Comparison of ENCODE assay signal across 14 cellular contexts in the genomic region with DNA sequence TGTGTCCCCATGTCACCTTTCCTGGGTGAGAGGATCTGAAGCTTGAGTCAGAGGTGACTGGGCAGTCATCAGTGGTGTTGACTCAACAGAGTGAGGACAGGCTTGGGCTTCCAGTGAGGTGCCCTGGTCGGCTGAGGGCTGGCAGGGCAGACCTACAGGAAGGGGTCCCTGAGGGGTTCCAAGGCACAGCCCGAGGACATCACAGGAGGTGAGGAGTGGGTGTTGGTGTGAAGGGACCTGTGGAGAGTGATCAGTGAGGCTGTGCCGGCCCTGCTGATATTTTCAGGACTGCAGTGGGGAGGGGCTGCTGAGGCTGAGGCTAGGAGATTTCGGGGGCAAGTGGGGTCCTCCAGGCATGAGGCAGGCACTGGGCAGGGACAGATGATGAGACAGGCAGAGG.
A peak's percentile ranks its signal among the peaks of the same experiment; 100 is the strongest.
DNase-seq lines count a peak whose midpoint lies in the region; ATAC-seq and TF ChIP-seq lines count a peak whose summit lies in the region.
"Had no signal": no experiment of that assay in that cellular context is flagged by ENCODE, and none has a peak within 500 bp of the region (broad histone marks: within the 10 kb centered on the region; RNA-seq: fewer than 3 reads in every experiment).

No MANE protein-coding gene starts in this region.

- no peaks in the 10 kb centered on the region for H3K36me3 Mint-ChIP-seq in CD14-positive monocyte
- no peaks in the 10 kb centered on the region for H3K36me3 Mint-ChIP-seq in central memory CD8-positive, alpha-beta T cell (ENCODE audit: insufficient read depth)

- H3K4me3 Mint-ChIP-seq in CD14-positive monocyte, result no peak overlapping the region
- no peak overlapping the region for H3K4me3 Mint-ChIP-seq in central memory CD8-positive, alpha-beta T cell
- H3K4me3 Mint-ChIP-seq: B cell; CD4-positive, alpha-beta T cell; H9 had no signal

- ATAC-seq in central memory CD8-positive, alpha-beta T cell (replicated peaks; ENCODE audit: extremely low read depth, poor library complexity, severe bottlenecking), result no peak

- no peaks in the 10 kb centered on the region for H3K36me3 ChIP-seq in mesenchymal stem cell (ENCODE audit: control insufficient read depth in 1 of 2, insufficient read depth in 2 of 2, low read depth in 1 of 2, low read length in 2 of 2)

- H3K18ac ChIP-seq in mesenchymal stem cell (ENCODE audit: low read depth in 1 of 2, low read length in 2 of 2), result no peak overlapping the region

- WGBS in mesenchymal stem cell, result 56% methylated on average over 4 of the region's 4 CpGs

- no peak overlapping the region for H4K8ac ChIP-seq in mesenchymal stem cell (ENCODE audit: low read length)

- H3K4me3 ChIP-seq in mesenchymal stem cell (ENCODE audit: insufficient read depth in 1 of 2, low read depth in 1 of 2, low read length in 2 of 2), result no peak overlapping the region
- no peak overlapping the region for H3K4me3 ChIP-seq in foreskin fibroblast (ENCODE audit: low read depth in 1 of 2, low read length in 2 of 2)
- H3K4me3 ChIP-seq: BLaER1 treated with 17β-estradiol and CSF1 and Interleukin-3, amounts not matched to agents 10 nM and 100 nM had no signal

- H3K4me2 ChIP-seq in mesenchymal stem cell (ENCODE audit: low read length, poor library complexity, severe bottlenecking), result no peak overlapping the region
- H3K4me2 ChIP-seq: BLaER1 treated with 17β-estradiol and CSF1 and Interleukin-3, amounts not matched to agents 10 nM and 100 nM had no signal

- H3K27me3 Mint-ChIP-seq in CD14-positive monocyte (ENCODE audit: low read depth in 3 of 3), result peaks cover 0 to 8% (median 2%) of the 10 kb centered on the region in 3 donors
- H3K27me3 Mint-ChIP-seq in central memory CD8-positive, alpha-beta T cell, result no peaks in the 10 kb centered on the region
- H3K27me3 Mint-ChIP-seq: B cell; CD4-positive, alpha-beta T cell had no signal

- no peak overlapping the region for H2BK12ac ChIP-seq in mesenchymal stem cell (ENCODE audit: low read length in 2 of 2)

- no peaks in the 10 kb centered on the region for H3K27me3 ChIP-seq in mesenchymal stem cell (ENCODE audit: control insufficient read depth in 1 of 2, insufficient read depth in 1 of 2, low read length in 2 of 2)
- H3K27me3 ChIP-seq: BLaER1 treated with 17β-estradiol and CSF1 and Interleukin-3, amounts not matched to agents 10 nM and 100 nM had no signal

- no peak overlapping the region for H3K27ac Mint-ChIP-seq in CD14-positive monocyte
- H3K27ac Mint-ChIP-seq in central memory CD8-positive, alpha-beta T cell (ENCODE audit: low read depth), result peak overlapping the region; percentile 63
- H3K27ac Mint-ChIP-seq: B cell; CD4-positive, alpha-beta T cell; H9 had no signal

- no peaks in the 10 kb centered on the region for H3K4me1 ChIP-seq in mesenchymal stem cell (ENCODE audit: control insufficient read depth, insufficient read depth, low read depth, low read length)
- H3K4me1 ChIP-seq: Caco-2 had no signal

- no peak overlapping the region for H3K14ac ChIP-seq in mesenchymal stem cell (ENCODE audit: low read length in 2 of 2)

- no peak for TF ChIP-seq CTCF in CD14-positive monocyte (IDR thresholded peaks at IDR 0.05)
- no peak for TF ChIP-seq CTCF in foreskin fibroblast (IDR thresholded peaks at IDR 0.05; ENCODE audit: low read depth, low read length)

- no peak overlapping the region for H2AK5ac ChIP-seq in mesenchymal stem cell (ENCODE audit: low read length, severe bottlenecking)

- H3K9me3 Mint-ChIP-seq in CD14-positive monocyte, result peaks cover 26 to 54% (median 35%) of the 10 kb centered on the region in 7 donors
- no peaks in the 10 kb centered on the region for H3K9me3 Mint-ChIP-seq in central memory CD8-positive, alpha-beta T cell
- H3K9me3 Mint-ChIP-seq: CD4-positive, alpha-beta T cell had no signal

- H2AFZ ChIP-seq in mesenchymal stem cell (ENCODE audit: low read depth, low read length), result no peak overlapping the region

- H4K91ac ChIP-seq in mesenchymal stem cell (ENCODE audit: low read length), result peak overlapping the region; percentile 7

- H2BK15ac ChIP-seq in mesenchymal stem cell (ENCODE audit: low read depth, poor library complexity, severe bottlenecking), result no peak overlapping the region

- peaks cover 6% of the 10 kb centered on the region for H3K9me3 ChIP-seq in mesenchymal stem cell (ENCODE audit: control insufficient read depth, low read length)

- H3K4me1 Mint-ChIP-seq in CD14-positive monocyte, result no peaks in the 10 kb centered on the region
- H3K4me1 Mint-ChIP-seq in central memory CD8-positive, alpha-beta T cell, result no peaks in the 10 kb centered on the region
- H3K4me1 Mint-ChIP-seq: B cell, H9 had no signal

- H2BK5ac ChIP-seq in mesenchymal stem cell (ENCODE audit: low read depth, low read length, poor library complexity, severe bottlenecking), result no peak overlapping the region

- no peak overlapping the region for H3K4ac ChIP-seq in mesenchymal stem cell (ENCODE audit: low read depth in 1 of 2, low read length in 2 of 2)

- no peak overlapping the region for H3K27ac ChIP-seq in mesenchymal stem cell (ENCODE audit: low read length, poor library complexity, severe bottlenecking)
- H3K27ac ChIP-seq: BLaER1 treated with 17β-estradiol and CSF1 and Interleukin-3, amounts not matched to agents 10 nM and 100 nM had no signal

- peak; percentile 37 for DNase-seq in CD14-positive monocyte (ENCODE audit: low spot score)
- DNase-seq in central memory CD8-positive, alpha-beta T cell (ENCODE audit: low spot score in 2 of 2), result no peak
- DNase-seq in mesenchymal stem cell, result no peak
- DNase-seq in posterior vena cava (ENCODE audit: low spot score), result peak; percentile 34
- DNase-seq in CD1c-positive myeloid dendritic cell (ENCODE audit: extremely low spot score), result no peak
- DNase-seq in stimulated activated CD8-positive, alpha-beta memory T cell treated with anti-CD3 and anti-CD28 coated beads, Interleukin-4, amount 100 ng/mL, for 48 hours, result no peak
- no peak for DNase-seq in foreskin fibroblast
- DNase-seq in NCI-H510A treated with DMSO at 0.1 percent for 48 hours (lab: John Stamatoyannopoulos, UW), result no peak
- DNase-seq: Caco-2; CD4-positive, alpha-beta T cell; H9; IMR-90 had no signal

- H3K79me1 ChIP-seq in mesenchymal stem cell (replicated peaks; ENCODE audit: low read length, poor library complexity, severe bottlenecking), result no peaks in the 10 kb centered on the region

- no peak overlapping the region for H3K9ac ChIP-seq in mesenchymal stem cell (ENCODE audit: low read length)
- H3K9ac ChIP-seq: BLaER1 treated with 17β-estradiol and CSF1 and Interleukin-3, amounts not matched to agents 10 nM and 100 nM had no signal

- intact Hi-C loops in CD14-positive monocyte (cut with micrococcal nuclease) (no loop called here), posterior vena cava (cut with DNase I) (no loop called here)

- H2BK120ac ChIP-seq in mesenchymal stem cell (ENCODE audit: low read depth, low read length), result no peak overlapping the region

- H3K23ac ChIP-seq in mesenchymal stem cell (ENCODE audit: low read length in 2 of 2), result no peak overlapping the region

Comparison
In these comparisons a context has a peak if more than half of its experiments do, and no peak if none do; other contexts are left out.
1. DNase-seq: peak in CD14-positive monocyte (single experiment) and posterior vena cava (single experiment); none in central memory CD8-positive, alpha-beta T cell (0 of 2), mesenchymal stem cell (single experiment), CD1c-positive myeloid dendritic cell (single experiment), stimulated activated CD8-positive, alpha-beta memory T cell treated with anti-CD3 and anti-CD28 coated beads, Interleukin-4, amount 100 ng/mL, for 48 hours (single experiment), foreskin fibroblast (0 of 2) and NCI-H510A treated with DMSO at 0.1 percent for 48 hours (single experiment).